Comparison of ENCODE assay signal across 22 cellular contexts in genomic region chr17:65434251-65434650, GRCh38.
DNase-seq lines count a peak whose midpoint lies in the region; ATAC-seq and TF ChIP-seq lines count a peak whose summit lies in the region.
"Had no signal": no experiment of that assay in that cellular context is flagged by ENCODE, and none has a peak within 500 bp of the region (broad histone marks: within the 10 kb centered on the region; RNA-seq: fewer than 3 reads in every experiment).

No MANE protein-coding gene starts in this region.

- peaks cover 25% of the 10 kb centered on the region for H3K9me3 Mint-ChIP-seq in activated T-helper 2 cell treated with anti-CD3 and anti-CD28 coated beads, Interferon-gamma antibody, Interleukin-2, Interleukin-4, amounts not matched to agents 10 μg/mL and 5 μg/mL and 100 μg/mL, durations not matched to agents 14 hours and 24 hours and 36 hours

- intact Hi-C loops in right cardiac atrium (cut with DNase I), result no loop called here
- intact Hi-C loops in activated T-helper 2 cell treated with anti-CD3 and anti-CD28 coated beads, Interferon-gamma antibody, Interleukin-2, Interleukin-4, amounts not matched to agents 10 μg/mL and 5 μg/mL and 100 μg/mL, durations not matched to agents 14 hours and 24 hours and 36 hours (cut with micrococcal nuclease), result no loop called here

- H3K36me3 Mint-ChIP-seq in activated T-helper 2 cell treated with anti-CD3 and anti-CD28 coated beads, Interferon-gamma antibody, Interleukin-2, Interleukin-4, amounts not matched to agents 10 μg/mL and 5 μg/mL and 100 μg/mL, durations not matched to agents 14 hours and 24 hours and 36 hours (ENCODE audit: low read depth), result peaks cover 5% of the 10 kb centered on the region
- H3K36me3 Mint-ChIP-seq: memory B cell had no signal

- H3K27me3 ChIP-seq in RWPE2 (ENCODE audit: insufficient read depth, poor library complexity, severe bottlenecking) (peaks cover 4% of the 10 kb centered on the region), smooth muscle cell (ENCODE audit: low read depth) (no peaks in the 10 kb centered on the region), WERI-Rb-1 (ENCODE audit: insufficient read depth, low read depth, severe bottlenecking) (peaks cover 60% of the 10 kb centered on the region), right cardiac atrium (ENCODE audit: control insufficient read depth, insufficient read depth) (no peaks in the 10 kb centered on the region)
- H3K27me3 ChIP-seq: right atrium auricular region, SJSA1 had no signal

- H3K36me3 ChIP-seq in RWPE2 (ENCODE audit: low read depth) (no peaks in the 10 kb centered on the region), smooth muscle cell (ENCODE audit: low read depth) (no peaks in the 10 kb centered on the region), WERI-Rb-1 (no peaks in the 10 kb centered on the region)
- H3K36me3 ChIP-seq: right atrium auricular region, SJSA1 had no signal

- H3K9ac ChIP-seq in smooth muscle cell (ENCODE audit: low read depth), result no peak overlapping the region

- peaks cover 5% of the 10 kb centered on the region for H3F3A ChIP-seq in smooth muscle cell (ENCODE audit: low read depth)

- TF ChIP-seq CTCF in RWPE2 (IDR thresholded peaks at IDR 0.05; ENCODE audit: poor library complexity, severe bottlenecking), result no peak
- no peak for TF ChIP-seq CTCF in smooth muscle cell (IDR thresholded peaks at IDR 0.05; ENCODE audit: borderline replicate concordance, insufficient read depth, poor library complexity, severe bottlenecking)
- TF ChIP-seq CTCF in WERI-Rb-1 (IDR thresholded peaks at IDR 0.05; ENCODE audit: low read depth, low read length), result no peak

- H3K4me1 ChIP-seq in RWPE2 (ENCODE audit: insufficient read depth, poor library complexity, severe bottlenecking), result peaks cover 4% of the 10 kb centered on the region
- no peaks in the 10 kb centered on the region for H3K4me1 ChIP-seq in smooth muscle cell (ENCODE audit: low read depth)
- H3K4me1 ChIP-seq in right cardiac atrium (ENCODE audit: control insufficient read depth, insufficient read depth, low read length), result no peaks in the 10 kb centered on the region
- H3K4me1 ChIP-seq: right atrium auricular region, SJSA1 had no signal

- peak overlapping the region; percentile 58 for H3K4me2 ChIP-seq in smooth muscle cell

- no peak overlapping the region for H3K27ac Mint-ChIP-seq in activated T-helper 2 cell treated with anti-CD3 and anti-CD28 coated beads, Interferon-gamma antibody, Interleukin-2, Interleukin-4, amounts not matched to agents 10 μg/mL and 5 μg/mL and 100 μg/mL, durations not matched to agents 14 hours and 24 hours and 36 hours
- H3K27ac Mint-ChIP-seq: activated CD4-positive, alpha-beta T cell treated with anti-CD3 and anti-CD28 coated beads for 36 hours; CD4-positive, alpha-beta T cell; memory B cell; naive B cell had no signal

- peaks cover 10% of the 10 kb centered on the region for H3K4me1 Mint-ChIP-seq in activated T-helper 2 cell treated with anti-CD3 and anti-CD28 coated beads, Interferon-gamma antibody, Interleukin-2, Interleukin-4, amounts not matched to agents 10 μg/mL and 5 μg/mL and 100 μg/mL, durations not matched to agents 14 hours and 24 hours and 36 hours (ENCODE audit: low read depth)
- H3K4me1 Mint-ChIP-seq: memory B cell, naive B cell had no signal

- no peaks in the 10 kb centered on the region for H3K79me2 ChIP-seq in smooth muscle cell (ENCODE audit: low read depth)

- no peak overlapping the region for H3K4me3 Mint-ChIP-seq in activated T-helper 2 cell treated with anti-CD3 and anti-CD28 coated beads, Interferon-gamma antibody, Interleukin-2, Interleukin-4, amounts not matched to agents 10 μg/mL and 5 μg/mL and 100 μg/mL, durations not matched to agents 14 hours and 24 hours and 36 hours (ENCODE audit: low read depth)
- H3K4me3 Mint-ChIP-seq: activated CD4-positive, alpha-beta T cell treated with anti-CD3 and anti-CD28 coated beads for 36 hours; CD4-positive, alpha-beta T cell; memory B cell; naive B cell; stimulated activated naive CD8-positive, alpha-beta T cell treated with anti-CD3 and anti-CD28 coated beads, Interleukin-15, Interleukin-2, amounts not matched to agents 100 ng/mL and 50 ng/mL, for 24 hours had no signal

- 14% methylated on average over 7 of the region's 7 CpGs for WGBS in smooth muscle cell (ENCODE audit: low lambda C conversion rate)
- WGBS in right cardiac atrium, result 58% methylated on average over 7 of the region's 7 CpGs

- H4K20me1 ChIP-seq in smooth muscle cell (ENCODE audit: low read depth), result no peaks in the 10 kb centered on the region

- DNase-seq in ELF-1 (ENCODE audit: low read depth, low spot score) (peak; percentile 30), RWPE2 (ENCODE audit: low spot score) (no peak), kidney tubule cell (ENCODE audit: low spot score) (peak; percentile 41), smooth muscle cell (lab: John Stamatoyannopoulos, UW; ENCODE audit: unreplicated experiment) (no peak), WERI-Rb-1 (no peak), right cardiac atrium (no peak)
- no peak for DNase-seq in activated T-helper 2 cell treated with anti-CD3 and anti-CD28 coated beads, Interferon-gamma antibody, Interleukin-2, Interleukin-4, amounts not matched to agents 10 μg/mL and 5 μg/mL and 100 μg/mL, durations not matched to agents 14 hours and 24 hours and 36 hours (ENCODE audit: low spot score)
- DNase-seq: activated CD4-positive, alpha-beta T cell treated with anti-CD3 and anti-CD28 coated beads for 36 hours; activated naive CD4-positive, alpha-beta T cell; anterior cingulate cortex; CD4-positive, alpha-beta T cell; central memory CD4-positive, alpha-beta T cell; GDM1; glutamatergic neuron; naive B cell; NCI-H2171; NCI-H524; T-helper 1 cell had no signal

- H3K27me3 Mint-ChIP-seq in activated T-helper 2 cell treated with anti-CD3 and anti-CD28 coated beads, Interferon-gamma antibody, Interleukin-2, Interleukin-4, amounts not matched to agents 10 μg/mL and 5 μg/mL and 100 μg/mL, durations not matched to agents 14 hours and 24 hours and 36 hours (ENCODE audit: low read depth), result peaks cover 13% of the 10 kb centered on the region

- no peak overlapping the region for H3K27ac ChIP-seq in RWPE2 (ENCODE audit: poor library complexity, severe bottlenecking)
- H3K27ac ChIP-seq in smooth muscle cell (ENCODE audit: low read depth), result peak overlapping the region; percentile 53
- H3K27ac ChIP-seq in WERI-Rb-1, result no peak overlapping the region
- H3K27ac ChIP-seq in right cardiac atrium (ENCODE audit: low read length), result no peak overlapping the region
- H3K27ac ChIP-seq: right atrium auricular region, SJSA1 had no signal

- H3K4me3 ChIP-seq in RWPE2 (ENCODE audit: severe bottlenecking) (no peak overlapping the region), smooth muscle cell (no peak overlapping the region), WERI-Rb-1 (ENCODE audit: low read depth, low read length) (no peak overlapping the region), right cardiac atrium (ENCODE audit: low read length) (no peak overlapping the region)
- H3K4me3 ChIP-seq: right atrium auricular region, SJSA1 had no signal

- ATAC-seq in RWPE2 (ENCODE audit: low read depth), result peak; percentile 72
- ATAC-seq in right cardiac atrium, result no peak
- ATAC-seq: activated CD4-positive, alpha-beta T cell treated with anti-CD3 and anti-CD28 coated beads for 36 hours had no signal

- H2AFZ ChIP-seq in smooth muscle cell (ENCODE audit: low read depth), result no peak overlapping the region

- no peaks in the 10 kb centered on the region for H3K9me3 ChIP-seq in RWPE2 (ENCODE audit: severe bottlenecking)
- H3K9me3 ChIP-seq in smooth muscle cell (replicated peaks; ENCODE audit: low read depth), result no peaks in the 10 kb centered on the region
- peaks cover 3% of the 10 kb centered on the region for H3K9me3 ChIP-seq in WERI-Rb-1 (ENCODE audit: severe bottlenecking)
- no peaks in the 10 kb centered on the region for H3K9me3 ChIP-seq in right cardiac atrium (ENCODE audit: control insufficient read depth, low read length)
- H3K9me3 ChIP-seq: right atrium auricular region had no signal

Comparison
In these comparisons a context has a peak if more than half of its experiments do, and no peak if none do; other contexts are left out.
1. DNase-seq: peak in ELF-1 (single experiment) and kidney tubule cell (single experiment); none in RWPE2 (single experiment), smooth muscle cell (single experiment), WERI-Rb-1 (single experiment), right cardiac atrium (0 of 3) and activated T-helper 2 cell treated with anti-CD3 and anti-CD28 coated beads, Interferon-gamma antibody, Interleukin-2, Interleukin-4, amounts not matched to agents 10 μg/mL and 5 μg/mL and 100 μg/mL, durations not matched to agents 14 hours and 24 hours and 36 hours (single experiment).